ENCODE assay signal across 20 cellular contexts in genomic region chr4:156660470-156660869, GRCh38.
"Had no signal": no experiment of that assay in that cellular context is flagged by ENCODE, and none has a peak within 500 bp of the region (broad histone marks: within the 10 kb centered on the region; RNA-seq: fewer than 3 reads in every experiment).

No MANE protein-coding gene starts in this region.

- H3K4me3 ChIP-seq: K562 had no signal

- DNase-seq: activated CD4-positive, alpha-beta T cell treated with anti-CD3 and anti-CD28 coated beads for 48 hours; activated CD4-positive, alpha-beta T cell treated with anti-CD3 and anti-CD28 coated beads, Interleukin-2, amount 50 U/mL, for 4 hours; activated CD4-positive, CD25-positive, alpha-beta regulatory T cell treated with anti-CD3 and anti-CD28 coated beads, Interleukin-2, amount 50 U/mL, for 72 hours; activated CD8-positive, alpha-beta memory T cell treated with anti-CD3 and anti-CD28 coated beads, Interleukin-2, amount 50 U/mL, for 48 hours; activated CD8-positive, alpha-beta T cell treated with anti-CD3 and anti-CD28 coated beads, Interleukin-2, amount 10 ng/mL, durations not matched to agents 7 days and 5 days; activated naive CD4-positive, alpha-beta T cell; activated T-cell treated with anti-CD3 and anti-CD28 coated beads, Interleukin-2, amount 50 U/mL, for 1 hour; aorta; Kasumi-1; NCI-H1105 treated with DMSO at 0.1 percent for 48 hours; NCI-H146; NCI-H1930; NCI-H2107; NCI-H2171 treated with DMSO at 0.1 percent for 48 hours; NCI-H226; NCI-H510A treated with DMSO at 0.1 percent for 48 hours; NCI-H69; PC-3; SHP77 treated with DMSO at 0.1 percent for 48 hours had no signal
